1 cellular context compared by ENCODE assay signal in the genomic region with DNA sequence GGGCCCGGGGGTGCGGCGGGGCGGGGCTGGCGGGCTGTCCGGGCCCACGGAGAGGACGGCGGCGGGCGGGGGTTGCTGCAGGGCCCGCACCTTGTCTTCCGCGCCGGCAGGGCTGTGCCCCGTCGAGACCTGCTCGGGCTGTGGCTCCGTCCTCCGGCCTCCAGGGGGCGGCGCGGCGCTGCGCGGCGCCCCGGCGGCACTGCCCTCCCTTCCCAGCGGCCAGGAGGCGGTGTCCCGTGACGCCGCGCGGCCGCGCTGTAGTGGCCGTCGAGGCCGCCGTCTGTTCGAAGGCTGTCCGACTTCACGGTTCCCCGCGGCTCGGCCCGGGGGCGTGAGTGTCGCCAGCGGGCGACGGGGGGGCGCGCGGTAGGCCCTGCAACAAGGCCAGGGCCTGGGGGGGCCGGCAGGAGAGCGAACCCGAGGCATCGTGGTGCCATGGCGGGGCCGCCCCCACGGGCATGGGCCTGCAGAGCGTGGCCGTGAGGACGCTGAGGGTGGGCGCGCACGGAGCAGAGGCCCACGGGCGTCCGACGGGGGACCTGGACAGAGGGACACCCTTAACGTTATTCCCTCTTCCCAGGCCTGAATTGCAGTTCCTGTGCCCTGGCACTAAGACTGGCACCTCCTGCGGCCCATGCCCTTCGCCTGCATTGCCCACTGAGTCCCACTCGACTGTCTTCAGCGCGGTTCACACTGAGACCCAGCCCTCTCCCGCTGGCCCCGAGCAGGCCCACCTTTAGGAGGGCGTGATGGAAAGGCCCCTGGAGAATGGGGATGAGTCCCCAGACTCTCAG.
TF ChIP-seq lines count a peak whose summit lies in the region.

A gene with protein sequence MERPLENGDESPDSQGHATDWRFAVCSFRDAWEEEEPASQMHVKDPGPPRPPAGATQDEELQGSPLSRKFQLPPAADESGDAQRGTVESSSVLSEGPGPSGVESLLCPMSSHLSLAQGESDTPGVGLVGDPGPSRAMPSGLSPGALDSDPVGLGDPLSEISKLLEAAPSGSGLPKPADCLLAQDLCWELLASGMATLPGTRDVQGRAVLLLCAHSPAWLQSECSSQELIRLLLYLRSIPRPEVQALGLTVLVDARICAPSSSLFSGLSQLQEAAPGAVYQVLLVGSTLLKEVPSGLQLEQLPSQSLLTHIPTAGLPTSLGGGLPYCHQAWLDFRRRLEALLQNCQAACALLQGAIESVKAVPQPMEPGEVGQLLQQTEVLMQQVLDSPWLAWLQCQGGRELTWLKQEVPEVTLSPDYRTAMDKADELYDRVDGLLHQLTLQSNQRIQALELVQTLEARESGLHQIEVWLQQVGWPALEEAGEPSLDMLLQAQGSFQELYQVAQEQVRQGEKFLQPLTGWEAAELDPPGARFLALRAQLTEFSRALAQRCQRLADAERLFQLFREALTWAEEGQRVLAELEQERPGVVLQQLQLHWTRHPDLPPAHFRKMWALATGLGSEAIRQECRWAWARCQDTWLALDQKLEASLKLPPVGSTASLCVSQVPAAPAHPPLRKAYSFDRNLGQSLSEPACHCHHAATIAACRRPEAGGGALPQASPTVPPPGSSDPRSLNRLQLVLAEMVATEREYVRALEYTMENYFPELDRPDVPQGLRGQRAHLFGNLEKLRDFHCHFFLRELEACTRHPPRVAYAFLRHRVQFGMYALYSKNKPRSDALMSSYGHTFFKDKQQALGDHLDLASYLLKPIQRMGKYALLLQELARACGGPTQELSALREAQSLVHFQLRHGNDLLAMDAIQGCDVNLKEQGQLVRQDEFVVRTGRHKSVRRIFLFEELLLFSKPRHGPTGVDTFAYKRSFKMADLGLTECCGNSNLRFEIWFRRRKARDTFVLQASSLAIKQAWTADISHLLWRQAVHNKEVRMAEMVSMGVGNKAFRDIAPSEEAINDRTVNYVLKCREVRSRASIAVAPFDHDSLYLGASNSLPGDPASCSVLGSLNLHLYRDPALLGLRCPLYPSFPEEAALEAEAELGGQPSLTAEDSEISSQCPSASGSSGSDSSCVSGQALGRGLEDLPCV (plus strand): TSS at position 237 of the 794 bp plus-strand sequence. CDS start 513 bp downstream, at position 750.

TF ChIP-seq in HepG2, 621 proteins besides CTCF, POLR2A, EP300 and RAD21 (continued from another document and continues in another):
- TF ChIP-seq, protein P1, sequence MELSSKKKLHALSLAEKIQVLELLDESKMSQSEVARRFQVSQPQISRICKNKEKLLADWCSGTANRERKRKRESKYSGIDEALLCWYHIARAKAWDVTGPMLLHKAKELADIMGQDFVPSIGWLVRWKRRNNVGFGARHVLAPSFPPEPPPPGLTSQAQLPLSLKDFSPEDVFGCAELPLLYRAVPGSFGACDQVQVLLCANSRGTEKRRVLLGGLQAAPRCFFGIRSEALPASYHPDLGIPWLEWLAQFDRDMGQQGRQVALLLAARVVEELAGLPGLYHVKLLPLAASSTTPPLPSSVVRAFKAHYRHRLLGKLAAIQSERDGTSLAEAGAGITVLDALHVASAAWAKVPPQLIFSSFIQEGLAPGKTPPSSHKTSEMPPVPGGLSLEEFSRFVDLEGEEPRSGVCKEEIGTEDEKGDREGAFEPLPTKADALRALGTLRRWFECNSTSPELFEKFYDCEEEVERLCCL (CRISPR knock-in tag; IDR thresholded peaks at IDR 0.05; ENCODE audit: borderline replicate concordance), result no peak
- TF ChIP-seq SUZ12 (IDR thresholded peaks at IDR 0.05; ENCODE audit: low read depth, low read length) (no peak), FOXK1 (CRISPR knock-in tag; IDR thresholded peaks at IDR 0.05; ENCODE audit: borderline replicate concordance, low read depth) (no peak), ZNF205 (CRISPR knock-in tag; IDR thresholded peaks at IDR 0.05) (no peak), ZNF138 (CRISPR knock-in tag; IDR thresholded peaks at IDR 0.05; ENCODE audit: low read depth) (peak; percentile 42; the same call in 1 of the 2 replicates), ZSCAN12 (CRISPR knock-in tag; IDR thresholded peaks at IDR 0.05) (0 out of 2 replicates have a peak, but pooled peaks have one; percentile 74), SIX4 (CRISPR knock-in tag; IDR thresholded peaks at IDR 0.05) (no peak), IKZF4 (CRISPR knock-in tag; IDR thresholded peaks at IDR 0.05; ENCODE audit: borderline replicate concordance, low read depth, not compliant biosample characterization) (peak; percentile 74), ZNF333 (CRISPR knock-in tag; IDR thresholded peaks at IDR 0.05; ENCODE audit: borderline replicate concordance) (0 out of 2 replicates have a peak, but pooled peaks have one; percentile 23), NCOA2 (CRISPR knock-in tag; IDR thresholded peaks at IDR 0.05) (no peak; the same call in 1 of the 2 replicates), ARHGAP35 (CRISPR knock-in tag; IDR thresholded peaks at IDR 0.05; ENCODE audit: borderline replicate concordance) (peak; percentile 49; the same call in 1 of the 2 replicates), MBD4 (IDR thresholded peaks at IDR 0.05; ENCODE audit: borderline replicate concordance, low read length) (no peak), PAX8 (CRISPR knock-in tag; IDR thresholded peaks at IDR 0.05; ENCODE audit: borderline replicate concordance) (peak; percentile 60; the same call in 1 of the 2 replicates), AKAP8 (CRISPR knock-in tag; IDR thresholded peaks at IDR 0.05) (no peak), HCFC1 (IDR thresholded peaks at IDR 0.05; ENCODE audit: low read depth, low read length) (no peak), SCMH1 (CRISPR knock-in tag; IDR thresholded peaks at IDR 0.05; ENCODE audit: borderline replicate concordance) (no peak), NFE2L1 (CRISPR knock-in tag; IDR thresholded peaks at IDR 0.05; ENCODE audit: borderline replicate concordance) (no peak), ZNF850 (CRISPR knock-in tag; conservative IDR thresholded peaks at IDR 0.05) (no peak), MATR3 (CRISPR knock-in tag; IDR thresholded peaks at IDR 0.05) (no peak), ZNF607 (CRISPR knock-in tag; IDR thresholded peaks at IDR 0.05; ENCODE audit: borderline replicate concordance) (peak; percentile 66; the same call in 1 of the 2 replicates), MYC (CRISPR knock-in tag; IDR thresholded peaks at IDR 0.05; ENCODE audit: borderline replicate concordance) (peak; percentile 11; the same call in 1 of the 2 replicates), SP140L (CRISPR knock-in tag; IDR thresholded peaks at IDR 0.05; ENCODE audit: borderline replicate concordance) (no peak), JDP2 (CRISPR knock-in tag; IDR thresholded peaks at IDR 0.05; ENCODE audit: borderline replicate concordance) (peak; percentile 90; the same call in 1 of the 2 replicates), NR3C1 (CRISPR knock-in tag; IDR thresholded peaks at IDR 0.05) (no peak), ZNF83 (CRISPR knock-in tag; IDR thresholded peaks at IDR 0.05; ENCODE audit: borderline replicate concordance) (no peak), FLYWCH1 (CRISPR knock-in tag; IDR thresholded peaks at IDR 0.05) (no peak), GATAD2A (CRISPR knock-in tag; IDR thresholded peaks at IDR 0.05) (no peak), TMF1 (CRISPR knock-in tag; IDR thresholded peaks at IDR 0.05; ENCODE audit: low read depth) (peak; percentile 94), SPEN (CRISPR knock-in tag; IDR thresholded peaks at IDR 0.05; ENCODE audit: low read depth) (peak; percentile 83), BORCS8-MEF2B (CRISPR knock-in tag; IDR thresholded peaks at IDR 0.05) (peak; percentile 96), RBFOX2 (IDR thresholded peaks at IDR 0.05; ENCODE audit: low read depth, low read length) (peak; percentile 96), ZNF776 (CRISPR knock-in tag; IDR thresholded peaks at IDR 0.05) (peak; percentile 81; the same call in 1 of the 2 replicates), ZNF20 (CRISPR knock-in tag; IDR thresholded peaks at IDR 0.05) (no peak)
- TF ChIP-seq, protein P2, sequence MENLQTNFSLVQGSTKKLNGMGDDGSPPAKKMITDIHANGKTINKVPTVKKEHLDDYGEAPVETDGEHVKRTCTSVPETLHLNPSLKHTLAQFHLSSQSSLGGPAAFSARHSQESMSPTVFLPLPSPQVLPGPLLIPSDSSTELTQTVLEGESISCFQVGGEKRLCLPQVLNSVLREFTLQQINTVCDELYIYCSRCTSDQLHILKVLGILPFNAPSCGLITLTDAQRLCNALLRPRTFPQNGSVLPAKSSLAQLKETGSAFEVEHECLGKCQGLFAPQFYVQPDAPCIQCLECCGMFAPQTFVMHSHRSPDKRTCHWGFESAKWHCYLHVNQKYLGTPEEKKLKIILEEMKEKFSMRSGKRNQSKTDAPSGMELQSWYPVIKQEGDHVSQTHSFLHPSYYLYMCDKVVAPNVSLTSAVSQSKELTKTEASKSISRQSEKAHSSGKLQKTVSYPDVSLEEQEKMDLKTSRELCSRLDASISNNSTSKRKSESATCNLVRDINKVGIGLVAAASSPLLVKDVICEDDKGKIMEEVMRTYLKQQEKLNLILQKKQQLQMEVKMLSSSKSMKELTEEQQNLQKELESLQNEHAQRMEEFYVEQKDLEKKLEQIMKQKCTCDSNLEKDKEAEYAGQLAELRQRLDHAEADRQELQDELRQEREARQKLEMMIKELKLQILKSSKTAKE (CRISPR knock-in tag; IDR thresholded peaks at IDR 0.05; ENCODE audit: borderline replicate concordance), result 0 out of 2 replicates have a peak, but pooled peaks have one; percentile 42
- TF ChIP-seq, protein P3, sequence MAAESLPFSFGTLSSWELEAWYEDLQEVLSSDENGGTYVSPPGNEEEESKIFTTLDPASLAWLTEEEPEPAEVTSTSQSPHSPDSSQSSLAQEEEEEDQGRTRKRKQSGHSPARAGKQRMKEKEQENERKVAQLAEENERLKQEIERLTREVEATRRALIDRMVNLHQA (CRISPR knock-in tag; IDR thresholded peaks at IDR 0.05), result no peak
- TF ChIP-seq, protein P4, sequence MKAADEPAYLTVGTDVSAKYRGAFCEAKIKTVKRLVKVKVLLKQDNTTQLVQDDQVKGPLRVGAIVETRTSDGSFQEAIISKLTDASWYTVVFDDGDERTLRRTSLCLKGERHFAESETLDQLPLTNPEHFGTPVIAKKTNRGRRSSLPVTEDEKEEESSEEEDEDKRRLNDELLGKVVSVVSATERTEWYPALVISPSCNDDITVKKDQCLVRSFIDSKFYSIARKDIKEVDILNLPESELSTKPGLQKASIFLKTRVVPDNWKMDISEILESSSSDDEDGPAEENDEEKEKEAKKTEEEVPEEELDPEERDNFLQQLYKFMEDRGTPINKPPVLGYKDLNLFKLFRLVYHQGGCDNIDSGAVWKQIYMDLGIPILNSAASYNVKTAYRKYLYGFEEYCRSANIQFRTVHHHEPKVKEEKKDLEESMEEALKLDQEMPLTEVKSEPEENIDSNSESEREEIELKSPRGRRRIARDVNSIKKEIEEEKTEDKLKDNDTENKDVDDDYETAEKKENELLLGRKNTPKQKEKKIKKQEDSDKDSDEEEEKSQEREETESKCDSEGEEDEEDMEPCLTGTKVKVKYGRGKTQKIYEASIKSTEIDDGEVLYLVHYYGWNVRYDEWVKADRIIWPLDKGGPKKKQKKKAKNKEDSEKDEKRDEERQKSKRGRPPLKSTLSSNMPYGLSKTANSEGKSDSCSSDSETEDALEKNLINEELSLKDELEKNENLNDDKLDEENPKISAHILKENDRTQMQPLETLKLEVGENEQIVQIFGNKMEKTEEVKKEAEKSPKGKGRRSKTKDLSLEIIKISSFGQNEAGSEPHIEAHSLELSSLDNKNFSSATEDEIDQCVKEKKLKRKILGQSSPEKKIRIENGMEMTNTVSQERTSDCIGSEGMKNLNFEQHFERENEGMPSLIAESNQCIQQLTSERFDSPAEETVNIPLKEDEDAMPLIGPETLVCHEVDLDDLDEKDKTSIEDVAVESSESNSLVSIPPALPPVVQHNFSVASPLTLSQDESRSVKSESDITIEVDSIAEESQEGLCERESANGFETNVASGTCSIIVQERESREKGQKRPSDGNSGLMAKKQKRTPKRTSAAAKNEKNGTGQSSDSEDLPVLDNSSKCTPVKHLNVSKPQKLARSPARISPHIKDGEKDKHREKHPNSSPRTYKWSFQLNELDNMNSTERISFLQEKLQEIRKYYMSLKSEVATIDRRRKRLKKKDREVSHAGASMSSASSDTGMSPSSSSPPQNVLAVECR (CRISPR knock-in tag; IDR thresholded peaks at IDR 0.05; ENCODE audit: borderline replicate concordance), result peak; percentile 52; the same call in 1 of the 2 replicates
- TF ChIP-seq, protein P5, sequence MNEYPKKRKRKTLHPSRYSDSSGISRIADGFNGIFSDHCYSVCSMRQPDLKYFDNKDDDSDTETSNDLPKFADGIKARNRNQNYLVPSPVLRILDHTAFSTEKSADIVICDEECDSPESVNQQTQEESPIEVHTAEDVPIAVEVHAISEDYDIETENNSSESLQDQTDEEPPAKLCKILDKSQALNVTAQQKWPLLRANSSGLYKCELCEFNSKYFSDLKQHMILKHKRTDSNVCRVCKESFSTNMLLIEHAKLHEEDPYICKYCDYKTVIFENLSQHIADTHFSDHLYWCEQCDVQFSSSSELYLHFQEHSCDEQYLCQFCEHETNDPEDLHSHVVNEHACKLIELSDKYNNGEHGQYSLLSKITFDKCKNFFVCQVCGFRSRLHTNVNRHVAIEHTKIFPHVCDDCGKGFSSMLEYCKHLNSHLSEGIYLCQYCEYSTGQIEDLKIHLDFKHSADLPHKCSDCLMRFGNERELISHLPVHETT (CRISPR knock-in tag; conservative IDR thresholded peaks at IDR 0.05), result 0 out of 2 replicates have a peak, but pooled peaks have one; percentile 30
- TF ChIP-seq, protein P6, sequence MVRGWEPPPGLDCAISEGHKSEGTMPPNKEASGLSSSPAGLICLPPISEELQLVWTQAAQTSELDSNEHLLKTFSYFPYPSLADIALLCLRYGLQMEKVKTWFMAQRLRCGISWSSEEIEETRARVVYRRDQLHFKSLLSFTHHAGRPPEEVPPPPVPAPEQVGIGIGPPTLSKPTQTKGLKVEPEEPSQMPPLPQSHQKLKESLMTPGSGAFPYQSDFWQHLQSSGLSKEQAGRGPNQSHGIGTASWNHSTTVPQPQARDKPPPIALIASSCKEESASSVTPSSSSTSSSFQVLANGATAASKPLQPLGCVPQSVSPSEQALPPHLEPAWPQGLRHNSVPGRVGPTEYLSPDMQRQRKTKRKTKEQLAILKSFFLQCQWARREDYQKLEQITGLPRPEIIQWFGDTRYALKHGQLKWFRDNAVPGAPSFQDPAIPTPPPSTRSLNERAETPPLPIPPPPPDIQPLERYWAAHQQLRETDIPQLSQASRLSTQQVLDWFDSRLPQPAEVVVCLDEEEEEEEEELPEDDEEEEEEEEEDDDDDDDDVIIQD (CRISPR knock-in tag; IDR thresholded peaks at IDR 0.05; ENCODE audit: low read depth), result no peak
- TF ChIP-seq, protein P7, sequence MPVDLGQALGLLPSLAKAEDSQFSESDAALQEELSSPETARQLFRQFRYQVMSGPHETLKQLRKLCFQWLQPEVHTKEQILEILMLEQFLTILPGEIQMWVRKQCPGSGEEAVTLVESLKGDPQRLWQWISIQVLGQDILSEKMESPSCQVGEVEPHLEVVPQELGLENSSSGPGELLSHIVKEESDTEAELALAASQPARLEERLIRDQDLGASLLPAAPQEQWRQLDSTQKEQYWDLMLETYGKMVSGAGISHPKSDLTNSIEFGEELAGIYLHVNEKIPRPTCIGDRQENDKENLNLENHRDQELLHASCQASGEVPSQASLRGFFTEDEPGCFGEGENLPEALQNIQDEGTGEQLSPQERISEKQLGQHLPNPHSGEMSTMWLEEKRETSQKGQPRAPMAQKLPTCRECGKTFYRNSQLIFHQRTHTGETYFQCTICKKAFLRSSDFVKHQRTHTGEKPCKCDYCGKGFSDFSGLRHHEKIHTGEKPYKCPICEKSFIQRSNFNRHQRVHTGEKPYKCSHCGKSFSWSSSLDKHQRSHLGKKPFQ (CRISPR knock-in tag; IDR thresholded peaks at IDR 0.05; ENCODE audit: insufficient replicate concordance), result peak; percentile 43
- TF ChIP-seq, protein P8, sequence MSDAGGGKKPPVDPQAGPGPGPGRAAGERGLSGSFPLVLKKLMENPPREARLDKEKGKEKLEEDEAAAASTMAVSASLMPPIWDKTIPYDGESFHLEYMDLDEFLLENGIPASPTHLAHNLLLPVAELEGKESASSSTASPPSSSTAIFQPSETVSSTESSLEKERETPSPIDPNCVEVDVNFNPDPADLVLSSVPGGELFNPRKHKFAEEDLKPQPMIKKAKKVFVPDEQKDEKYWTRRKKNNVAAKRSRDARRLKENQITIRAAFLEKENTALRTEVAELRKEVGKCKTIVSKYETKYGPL (CRISPR knock-in tag; IDR thresholded peaks at IDR 0.05), result no peak
